In the genomic region with DNA sequence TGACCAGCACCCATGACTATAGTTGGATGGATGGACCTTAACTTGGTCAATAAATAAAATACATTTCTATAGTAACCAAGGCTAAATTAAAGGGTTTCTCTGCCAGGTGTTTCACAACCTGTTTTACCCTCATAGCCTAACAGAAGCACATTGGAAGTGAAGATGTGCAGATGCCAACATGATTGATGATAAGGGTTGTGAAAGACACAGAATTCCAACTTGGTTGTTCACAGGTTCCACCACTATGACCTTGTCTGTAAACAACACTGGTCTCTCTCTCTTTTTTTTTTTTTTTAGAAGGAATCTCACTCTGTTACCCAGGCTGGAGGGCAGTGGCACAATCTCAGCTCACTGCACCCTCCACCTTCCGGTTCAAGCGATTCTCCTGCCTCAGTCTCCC, we compare ENCODE assay signal across 1 cellular context.
A peak's percentile ranks its signal among the peaks of the same experiment; 100 is the strongest.
TF ChIP-seq lines count a peak whose summit lies in the region.

No MANE protein-coding gene starts in this region.

TF ChIP-seq in HepG2, 621 proteins besides CTCF, POLR2A, EP300 and RAD21 (continued from another document):
- no peak for TF ChIP-seq RBFOX2 (IDR thresholded peaks at IDR 0.05; ENCODE audit: low read depth, low read length)
- TF ChIP-seq CENPT (CRISPR knock-in tag; IDR thresholded peaks at IDR 0.05; ENCODE audit: low read depth), result no peak
- peak; percentile 54; the same call in 1 of the 2 replicates for TF ChIP-seq FOXK2 (IDR thresholded peaks at IDR 0.05)
- TF ChIP-seq MBNL3 (CRISPR knock-in tag; conservative IDR thresholded peaks at IDR 0.05), result no peak
- no peak for TF ChIP-seq TOPORS (CRISPR knock-in tag; IDR thresholded peaks at IDR 0.05)
- TF ChIP-seq, protein P1, sequence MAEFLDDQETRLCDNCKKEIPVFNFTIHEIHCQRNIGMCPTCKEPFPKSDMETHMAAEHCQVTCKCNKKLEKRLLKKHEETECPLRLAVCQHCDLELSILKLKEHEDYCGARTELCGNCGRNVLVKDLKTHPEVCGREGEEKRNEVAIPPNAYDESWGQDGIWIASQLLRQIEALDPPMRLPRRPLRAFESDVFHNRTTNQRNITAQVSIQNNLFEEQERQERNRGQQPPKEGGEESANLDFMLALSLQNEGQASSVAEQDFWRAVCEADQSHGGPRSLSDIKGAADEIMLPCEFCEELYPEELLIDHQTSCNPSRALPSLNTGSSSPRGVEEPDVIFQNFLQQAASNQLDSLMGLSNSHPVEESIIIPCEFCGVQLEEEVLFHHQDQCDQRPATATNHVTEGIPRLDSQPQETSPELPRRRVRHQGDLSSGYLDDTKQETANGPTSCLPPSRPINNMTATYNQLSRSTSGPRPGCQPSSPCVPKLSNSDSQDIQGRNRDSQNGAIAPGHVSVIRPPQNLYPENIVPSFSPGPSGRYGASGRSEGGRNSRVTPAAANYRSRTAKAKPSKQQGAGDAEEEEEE (CRISPR knock-in tag; IDR thresholded peaks at IDR 0.05; ENCODE audit: borderline replicate concordance), result no peak
- TF ChIP-seq RBM39 (IDR thresholded peaks at IDR 0.05; ENCODE audit: low read depth, low read length, poor library complexity, severe bottlenecking), result no peak
- no peak for TF ChIP-seq ZFP36L2 (CRISPR knock-in tag; IDR thresholded peaks at IDR 0.05)
- TF ChIP-seq TAF15 (IDR thresholded peaks at IDR 0.05; ENCODE audit: low read depth, low read length, poor library complexity, severe bottlenecking), result no peak
- peak; percentile 100 for TF ChIP-seq HOXA5 (CRISPR knock-in tag; IDR thresholded peaks at IDR 0.05)
- TF ChIP-seq JARID2 (CRISPR knock-in tag; IDR thresholded peaks at IDR 0.05; ENCODE audit: insufficient replicate concordance), result no peak
- TF ChIP-seq CEBPB (IDR thresholded peaks at IDR 0.05; ENCODE audit: borderline replicate concordance, low read depth, low read length), result peak; percentile 78
- TF ChIP-seq CBX2 (IDR thresholded peaks at IDR 0.05; ENCODE audit: low read depth, low read length), result no peak
- no peak for TF ChIP-seq CBX2 (CRISPR knock-in tag; IDR thresholded peaks at IDR 0.05; ENCODE audit: low read depth)
- TF ChIP-seq ZBTB7A (CRISPR knock-in tag; IDR thresholded peaks at IDR 0.05), result no peak
- TF ChIP-seq CREM (IDR thresholded peaks at IDR 0.05), result 0 out of 2 replicates have a peak, but pooled peaks have one; percentile 34
- TF ChIP-seq CREM (CRISPR knock-in tag; IDR thresholded peaks at IDR 0.05), result no peak
- no peak for TF ChIP-seq ZNF546 (CRISPR knock-in tag; conservative IDR thresholded peaks at IDR 0.05)
- TF ChIP-seq BCLAF1 (IDR thresholded peaks at IDR 0.05), result no peak
- TF ChIP-seq ZSCAN31 (CRISPR knock-in tag; IDR thresholded peaks at IDR 0.05; ENCODE audit: low read depth), result no peak
- no peak for TF ChIP-seq PITX1 (CRISPR knock-in tag; IDR thresholded peaks at IDR 0.05)
- TF ChIP-seq ZFP37 (CRISPR knock-in tag; IDR thresholded peaks at IDR 0.05; ENCODE audit: borderline replicate concordance), result no peak
- TF ChIP-seq ZNF510 (CRISPR knock-in tag; IDR thresholded peaks at IDR 0.05; ENCODE audit: low read depth), result no peak
